ENCODE assay signal across 29 cellular contexts in genomic region chr21:20942523-20942922, GRCh38. TPM values are rescaled to one million over a fixed set of nuclear protein-coding genes. Genes with fewer than 3 reads are reported as not detected.
"Had no signal": no experiment of that assay in that cellular context is flagged by ENCODE, and none has a peak within 500 bp of the region (broad histone marks: within the 10 kb centered on the region; RNA-seq: fewer than 3 reads in every experiment).

No MANE protein-coding gene starts in this region.

- H3K36me3 ChIP-seq: ascending aorta, SJCRH30 had no signal

- DNase-seq: activated CD4-positive, alpha-beta T cell treated with anti-CD3 and anti-CD28 coated beads, Interleukin-2, amount 10 ng/mL, durations not matched to agents 24 days and 14 days; activated CD4-positive, alpha-beta T cell treated with anti-CD3 and anti-CD28 coated beads, Interleukin-2, amount 50 U/mL, for 4 hours; activated CD8-positive, alpha-beta T cell treated with anti-CD3 and anti-CD28 coated beads for 36 hours; activated effector memory CD4-positive, alpha-beta T cell treated with anti-CD3 and anti-CD28 coated beads, Interleukin-2, amount 50 U/mL, for 16 hours; activated naive CD4-positive, alpha-beta T cell; activated naive CD4-positive, alpha-beta T cell treated with anti-CD3 and anti-CD28 coated beads, Interleukin-2, amount 50 U/mL, for 16 hours; activated naive CD8-positive, alpha-beta T cell treated with anti-CD3 and anti-CD28 coated beads for 36 hours; activated T-cell treated with anti-CD3 and anti-CD28 coated beads, Interleukin-2, amount 50 U/mL, for 1 hour; activated T-cell treated with anti-CD3 and anti-CD28 coated beads, Interleukin-2, amount 50 U/mL, for 72 hours; amniotic stem cell; cerebellar nuclear complex; KG1; NCI-H1105; NCI-H1417 treated with DMSO at 0.1 percent for 48 hours; NCI-H187 treated with DMSO at 0.1 percent for 48 hours; NCI-H2081; NCI-H2171 treated with DMSO at 0.1 percent for 48 hours; NCI-H2227 treated with DMSO at 0.1 percent for 48 hours; NCI-H446; NCI-H524; SHP77; SJCRH30 had no signal

- ATAC-seq: activated CD8-positive, alpha-beta T cell treated with anti-CD3 and anti-CD28 coated beads for 36 hours; activated T-cell treated with anti-CD3 and anti-CD28 coated beads, Interleukin-2, amount 50 U/mL, for 72 hours; activated T-helper 17 cell treated with anti-CD3 and anti-CD28 coated beads, Interleukin-2, amount 50 U/mL, for 72 hours; Panc1 had no signal

- H3K9me3 ChIP-seq: ascending aorta, SJCRH30 had no signal

- H3K27ac ChIP-seq: ascending aorta, SJCRH30, SK-N-MC had no signal

- H3K4me3 ChIP-seq: ascending aorta, SJCRH30, SK-N-MC had no signal

- H3K4me1 ChIP-seq: ascending aorta, SJCRH30 had no signal

- FAIRE-seq: TTC549 had no signal

- H3K27me3 ChIP-seq: ascending aorta, SJCRH30 had no signal

RNA-seq across cellular contexts. Expression of gene NCAM2, which starts 55.7 kb away (rescaled TPM):
- total RNA-seq: activated CD4-positive, alpha-beta T cell treated with anti-CD3 and anti-CD28 coated beads, Interleukin-2, amount 10 ng/mL, durations not matched to agents 24 days and 14 days; activated CD8-positive, alpha-beta memory T cell treated with anti-CD3 and anti-CD28 coated beads for 36 hours; activated CD8-positive, alpha-beta T cell treated with anti-CD3 and anti-CD28 coated beads for 36 hours; activated naive CD8-positive, alpha-beta T cell treated with anti-CD3 and anti-CD28 coated beads for 36 hours; activated T-cell treated with anti-CD3 and anti-CD28 coated beads, Interleukin-2, amount 50 U/mL, for 72 hours; activated T-helper 17 cell treated with anti-CD3 and anti-CD28 coated beads, Interleukin-2, amount 50 U/mL, for 72 hours; SJCRH30; T-helper 1 cell treated with Interleukin-12 subunit alpha and Interleukin-12 subunit beta and Interleukin-4 antibody, amounts not matched to agents 30 ng/mL and 1 ng/mL, for 36 hours had no signal
